In genomic region chr1:114741963-114742746, GRCh38 we compare ENCODE assay signal across 1 cellular context.
TF ChIP-seq lines count a peak whose summit lies in the region.

No MANE protein-coding gene starts in this region.

TF ChIP-seq in K562, 482 proteins besides CTCF, POLR2A, EP300 and RAD21:
- no peak for TF ChIP-seq USF1 (CRISPR knock-in tag; IDR thresholded peaks at IDR 0.05)
- no peak for TF ChIP-seq PHTF2 (CRISPR knock-in tag; IDR thresholded peaks at IDR 0.05)
- no peak for TF ChIP-seq ZNF212 (CRISPR knock-in tag; IDR thresholded peaks at IDR 0.05)
- 0 out of 2 replicates have a peak, but pooled peaks have one; percentile 25 for TF ChIP-seq ZNF121 (CRISPR knock-in tag; conservative IDR thresholded peaks at IDR 0.05)
- TF ChIP-seq TRIM28 (IDR thresholded peaks at IDR 0.05): no peak
TF ChIP-seq in K562: peak in this region for 1.
